Comparison of ENCODE assay signal across 28 cellular contexts in the genomic region with DNA sequence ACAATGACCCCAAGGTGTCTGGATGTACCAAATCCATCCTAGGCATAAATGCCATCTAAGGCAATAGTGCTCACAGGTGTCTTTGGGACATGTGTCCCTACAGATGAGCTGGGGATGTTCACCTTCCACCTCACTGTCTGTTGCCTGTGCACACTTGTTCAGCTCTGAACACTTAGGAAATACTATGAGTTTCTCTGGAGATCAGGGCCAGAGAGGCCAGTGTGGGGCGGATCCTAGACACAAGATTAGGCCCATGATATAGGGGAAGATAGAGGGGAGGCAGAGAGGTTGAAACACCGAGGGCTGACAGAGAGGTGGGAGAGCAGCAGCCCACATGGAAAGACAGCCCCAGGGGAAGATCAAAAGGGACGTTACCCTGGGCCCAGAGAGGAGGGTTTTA. TPM values are rescaled to one million over a fixed set of nuclear protein-coding genes. Genes with fewer than 3 reads are reported as not detected.
DNase-seq lines count a peak whose midpoint lies in the region; ATAC-seq, FAIRE-seq and TF ChIP-seq lines count a peak whose summit lies in the region.
"Had no signal": no experiment of that assay in that cellular context is flagged by ENCODE, and none has a peak within 500 bp of the region (broad histone marks: within the 10 kb centered on the region; RNA-seq: fewer than 3 reads in every experiment).

No MANE protein-coding gene starts in this region.

- H3K4me3 Mint-ChIP-seq in neural crest cell = no peak overlapping the region
- H3K4me3 Mint-ChIP-seq: activated CD4-positive, alpha-beta T cell treated with anti-CD3 and anti-CD28 coated beads, Interleukin-2, amount 10 ng/mL, durations not matched to agents 7 days and 5 days; activated naive CD4-positive, alpha-beta T cell treated with anti-CD3 and anti-CD28 coated beads for 36 hours; CD8-positive, alpha-beta memory T cell; dendritic cell treated with granulocyte-macrophage colony-stimulating factor and Interleukin-4, amounts not matched to agents 40 ng/mL and 50 ng/mL, for 4 days; immature natural killer cell had no signal

- H3K27me3 Mint-ChIP-seq in neural crest cell (ENCODE audit: low read depth) = no peaks in the 10 kb centered on the region

- CTCF ChIA-PET in SK-N-SH (lab: Yijun Ruan, JAX) = interaction anchor here (0.6 to 4.3 kb wide), 6 partner anchors 9 to 493 kb away, joined by 3 to 39 read pairs (median 4); no protein-coding TSS in a partner anchor

- no peaks in the 10 kb centered on the region for H3F3A ChIP-seq in SK-N-SH (replicated peaks; ENCODE audit: insufficient read depth)

- DNase-seq in SK-N-SH = no peak
- no peak for DNase-seq in epithelial cell of prostate (ENCODE audit: low read depth, low spot score)
- DNase-seq in neural crest cell (ENCODE audit: low read depth, low spot score) = no peak
- DNase-seq in NCI-H2081 treated with DMSO at 0.1 percent for 48 hours (lab: John Stamatoyannopoulos, UW) = no peak
- no peak for DNase-seq in superior temporal gyrus (ENCODE audit: extremely low spot score)
- no peak for DNase-seq in frontal cortex (ENCODE audit: low spot score in 2 of 2)
- DNase-seq: activated CD4-positive, alpha-beta T cell treated with anti-CD3 and anti-CD28 coated beads, Interleukin-2, amount 10 ng/mL, durations not matched to agents 7 days and 5 days; activated naive CD4-positive, alpha-beta T cell treated with anti-CD3 and anti-CD28 coated beads for 36 hours; CD8-positive, alpha-beta memory T cell; H7; immature natural killer cell; NCI-H1105 treated with DMSO at 0.1 percent for 48 hours; NCI-H2171; NCI-H774; Peyer's patch; retina; stimulated activated CD4-positive, alpha-beta T cell treated with anti-CD3 and anti-CD28 coated beads, Interleukin-2, amount 100 ng/mL, for 24 hours had no signal

- peak overlapping the region; percentile 71 for H3K27ac Mint-ChIP-seq in neural crest cell (ENCODE audit: unreplicated experiment)
- H3K27ac Mint-ChIP-seq: activated CD4-positive, alpha-beta T cell treated with anti-CD3 and anti-CD28 coated beads, Interleukin-2, amount 10 ng/mL, durations not matched to agents 7 days and 5 days; activated naive CD4-positive, alpha-beta T cell treated with anti-CD3 and anti-CD28 coated beads for 36 hours; dendritic cell treated with granulocyte-macrophage colony-stimulating factor and Interleukin-4, amounts not matched to agents 40 ng/mL and 50 ng/mL, for 4 days; immature natural killer cell had no signal

- no peak for FAIRE-seq in frontal cortex (lab: Jason Lieb, UNC)
- FAIRE-seq: TTC549 had no signal

- no peaks in the 10 kb centered on the region for H3K36me3 Mint-ChIP-seq in neural crest cell (ENCODE audit: low read depth)
- H3K36me3 Mint-ChIP-seq: CD8-positive, alpha-beta memory T cell; immature natural killer cell had no signal

- H3K9me3 Mint-ChIP-seq in neural crest cell = peaks cover 3% of the 10 kb centered on the region
- H3K9me3 Mint-ChIP-seq: activated CD4-positive, alpha-beta T cell treated with anti-CD3 and anti-CD28 coated beads, Interleukin-2, amount 10 ng/mL, durations not matched to agents 7 days and 5 days; activated naive CD4-positive, alpha-beta T cell treated with anti-CD3 and anti-CD28 coated beads for 36 hours; CD8-positive, alpha-beta memory T cell; dendritic cell treated with granulocyte-macrophage colony-stimulating factor and Interleukin-4, amounts not matched to agents 40 ng/mL and 50 ng/mL, for 4 days; immature natural killer cell had no signal

- TF ChIP-seq CTCF in SK-N-SH (IDR thresholded peaks at IDR 0.05) (no peak), neural crest cell (conservative IDR thresholded peaks at IDR 0.05) (no peak)

- WGBS in SK-N-SH (ENCODE audit: low lambda C conversion rate) = 18% methylated on average over 3 of the region's 3 CpGs

- no peaks in the 10 kb centered on the region for H4K20me1 ChIP-seq in SK-N-SH (ENCODE audit: insufficient read depth)

- ATAC-seq in SK-N-SH treated with all-trans-retinoic acid at 6 μM for 48 hours = no peak; the same call in 1 of the 3 replicates
- ATAC-seq in GM21381 (IDR thresholded peaks at IDR 0.05; ENCODE audit: unreplicated experiment) = no peak

- peak overlapping the region; percentile 2; the same call in 1 of the 2 replicates for H2AFZ ChIP-seq in SK-N-SH (ENCODE audit: low read depth)

- no peaks in the 10 kb centered on the region for H3K9me2 ChIP-seq in SK-N-SH

- TF ChIP-seq RAD21 in SK-N-SH (IDR thresholded peaks at IDR 0.05; ENCODE audit: low read length) = no peak

- H3K4me3 ChIP-seq in SK-N-SH (ENCODE audit: low read depth in 2 of 2, low read length in 1 of 2) = no peak overlapping the region
- H3K4me3 ChIP-seq: ascending aorta, esophagus muscularis mucosa, lung, Peyer's patch had no signal

- TF ChIP-seq EP300 in SK-N-SH (IDR thresholded peaks at IDR 0.05; ENCODE audit: borderline replicate concordance in 1 of 2, low read depth in 1 of 2, low read length in 1 of 2) = no peak

- no peak overlapping the region; the same call in 1 of the 2 replicates for H3K4me2 ChIP-seq in SK-N-SH
- H3K4me2 ChIP-seq: KMS-11 had no signal

- H3K27me3 ChIP-seq in SK-N-SH (ENCODE audit: insufficient read depth) = no peaks in the 10 kb centered on the region
- H3K27me3 ChIP-seq: ascending aorta, Peyer's patch had no signal

- H3K36me3 ChIP-seq in SK-N-SH (replicated peaks in 1 of 2; ENCODE audit: control insufficient read depth in 1 of 2, insufficient read depth in 2 of 2, low read length in 1 of 2) = no peaks in the 10 kb centered on the region
- H3K36me3 ChIP-seq: ascending aorta, esophagus muscularis mucosa, Peyer's patch had no signal

- H3K4me1 ChIP-seq in SK-N-SH (ENCODE audit: control insufficient read depth in 1 of 2, insufficient read depth in 2 of 2, low read depth in 1 of 2, low read length in 1 of 2) = peaks cover 6 to 10% of the 10 kb centered on the region in 2 experiments; a peak in 2 of 4 replicates
- H3K4me1 ChIP-seq: ascending aorta had no signal

- POLR2A ChIA-PET in SK-N-SH (lab: Yijun Ruan, JAX) = no interaction called here

- 0 out of 2 replicates have a peak overlapping the region, but pooled peaks have one; percentile 26 for H3K9ac ChIP-seq in SK-N-SH
- H3K9ac ChIP-seq: KMS-11 had no signal

- H3K9me3 ChIP-seq in SK-N-SH = no peaks in the 10 kb centered on the region
- H3K9me3 ChIP-seq: ascending aorta, esophagus muscularis mucosa, Peyer's patch had no signal

- H3K4me1 Mint-ChIP-seq in neural crest cell = peaks cover 18% of the 10 kb centered on the region
- H3K4me1 Mint-ChIP-seq: activated CD4-positive, alpha-beta T cell treated with anti-CD3 and anti-CD28 coated beads, Interleukin-2, amount 10 ng/mL, durations not matched to agents 7 days and 5 days; immature natural killer cell had no signal

- peak overlapping the region; percentile 33 to 72; a peak in 2 of 4 replicates for H3K27ac ChIP-seq in SK-N-SH (ENCODE audit: low read depth in 2 of 2, low read length in 1 of 2)
- H3K27ac ChIP-seq in epithelial cell of prostate = peak overlapping the region; percentile 98
- H3K27ac ChIP-seq: ascending aorta, esophagus muscularis mucosa, KMS-11 had no signal

- H3K79me2 ChIP-seq in SK-N-SH (ENCODE audit: insufficient read depth) = no peaks in the 10 kb centered on the region

TF ChIP-seq in SK-N-SH, 30 proteins besides CTCF, POLR2A, EP300 and RAD21 (continues in another document):
- TF ChIP-seq TAF1 (IDR thresholded peaks at IDR 0.05; ENCODE audit: borderline replicate concordance, low read depth, low read length) (no peak), YY1 (IDR thresholded peaks at IDR 0.05; ENCODE audit: low read depth) (no peak)

TF ChIP-seq in SK-N-SH treated with all-trans-retinoic acid at 6 μM for 48 hours, 23 proteins besides CTCF, POLR2A, EP300 and RAD21:
- no peak for TF ChIP-seq GLIS3 (CRISPR knock-in tag; IDR thresholded peaks at IDR 0.05)
- TF ChIP-seq ZFP3 (CRISPR knock-in tag; IDR thresholded peaks at IDR 0.05) = no peak
- TF ChIP-seq ZC3H10 (CRISPR knock-in tag; IDR thresholded peaks at IDR 0.05) = no peak
- no peak for TF ChIP-seq PPARA (CRISPR knock-in tag; IDR thresholded peaks at IDR 0.05; ENCODE audit: borderline replicate concordance)
- TF ChIP-seq ZNF70 (CRISPR knock-in tag; IDR thresholded peaks at IDR 0.05) = no peak
- TF ChIP-seq ESRRG (CRISPR knock-in tag; IDR thresholded peaks at IDR 0.05) = no peak
- TF ChIP-seq, protein P1, sequence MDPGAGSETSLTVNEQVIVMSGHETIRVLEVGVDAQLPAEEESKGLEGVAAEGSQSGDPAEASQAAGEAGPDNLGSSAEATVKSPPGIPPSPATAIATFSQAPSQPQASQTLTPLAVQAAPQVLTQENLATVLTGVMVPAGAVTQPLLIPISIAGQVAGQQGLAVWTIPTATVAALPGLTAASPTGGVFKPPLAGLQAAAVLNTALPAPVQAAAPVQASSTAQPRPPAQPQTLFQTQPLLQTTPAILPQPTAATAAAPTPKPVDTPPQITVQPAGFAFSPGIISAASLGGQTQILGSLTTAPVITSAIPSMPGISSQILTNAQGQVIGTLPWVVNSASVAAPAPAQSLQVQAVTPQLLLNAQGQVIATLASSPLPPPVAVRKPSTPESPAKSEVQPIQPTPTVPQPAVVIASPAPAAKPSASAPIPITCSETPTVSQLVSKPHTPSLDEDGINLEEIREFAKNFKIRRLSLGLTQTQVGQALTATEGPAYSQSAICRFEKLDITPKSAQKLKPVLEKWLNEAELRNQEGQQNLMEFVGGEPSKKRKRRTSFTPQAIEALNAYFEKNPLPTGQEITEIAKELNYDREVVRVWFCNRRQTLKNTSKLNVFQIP (CRISPR knock-in tag; IDR thresholded peaks at IDR 0.05; ENCODE audit: borderline replicate concordance, low read depth) = no peak

RNA-seq across cellular contexts. Expression of a gene that starts 25.6 kb away (rescaled TPM):
- polyA plus RNA-seq in SK-N-SH (2012; rRNA removed) = 0.02 TPM in 1 of 2 replicates, not detected in the other
- 0.01 TPM in 1 of 2 replicates, not detected in the other for polyA plus RNA-seq in SK-N-SH (2012; cell fraction: cytosol; rRNA removed)
- polyA plus RNA-seq in SK-N-SH (2012; cell fraction: nucleus; rRNA removed) = 0.02 TPM in 2 replicates
- 0.30 and 0.37 TPM in 2 replicates for total RNA-seq in neural crest cell
- total RNA-seq in frontal cortex = not detected
- total RNA-seq: activated CD4-positive, alpha-beta T cell treated with anti-CD3 and anti-CD28 coated beads, Interleukin-2, amount 10 ng/mL, durations not matched to agents 7 days and 5 days; activated naive CD4-positive, alpha-beta T cell treated with anti-CD3 and anti-CD28 coated beads for 36 hours; ascending aorta; CD8-positive, alpha-beta memory T cell had no signal
- polyA plus RNA-seq: CD8-positive, alpha-beta memory T cell had no signal

RNA-seq across cellular contexts. Expression of a gene that starts 36.7 kb away (rescaled TPM):
- polyA plus RNA-seq in SK-N-SH (2012; rRNA removed) = not detected in 2 replicates
- not detected in 2 replicates for polyA plus RNA-seq in SK-N-SH (2012; cell fraction: cytosol; rRNA removed)
- not detected in 2 replicates for polyA plus RNA-seq in SK-N-SH (2012; cell fraction: nucleus; rRNA removed)
- total RNA-seq in neural crest cell = not detected in 2 replicates
- not detected for total RNA-seq in frontal cortex
- total RNA-seq: A172; activated CD4-positive, alpha-beta T cell treated with anti-CD3 and anti-CD28 coated beads, Interleukin-2, amount 10 ng/mL, durations not matched to agents 7 days and 5 days; activated naive CD4-positive, alpha-beta T cell treated with anti-CD3 and anti-CD28 coated beads for 36 hours; ascending aorta; CD8-positive, alpha-beta memory T cell; Daoy; esophagus muscularis mucosa; H7; subcutaneous adipose tissue had no signal
- polyA plus RNA-seq: CD8-positive, alpha-beta memory T cell; immature natural killer cell had no signal

RNA-seq across cellular contexts. Expression of a gene that starts 44.1 kb away (rescaled TPM):
- 0.79 and 0.91 TPM in 2 replicates for polyA plus RNA-seq in SK-N-SH (2012; rRNA removed)
- 1.1 TPM in 2 replicates for polyA plus RNA-seq in SK-N-SH (2012; cell fraction: cytosol; rRNA removed)
- polyA plus RNA-seq in SK-N-SH (2012; cell fraction: nucleus; rRNA removed) = 1.4 and 2.5 TPM in 2 replicates
- total RNA-seq in neural crest cell (15.2 and 16.6 TPM in 2 replicates), frontal cortex (20.8 TPM)

RNA-seq across cellular contexts. Expression of a gene that starts 46.2 kb away (rescaled TPM):
- polyA plus RNA-seq in SK-N-SH (2012; rRNA removed) = 1.8 and 2.8 TPM in 2 replicates
- 2.0 and 2.1 TPM in 2 replicates for polyA plus RNA-seq in SK-N-SH (2012; cell fraction: cytosol; rRNA removed)
- polyA plus RNA-seq in SK-N-SH (2012; cell fraction: nucleus; rRNA removed) = 4.1 and 7.9 TPM in 2 replicates
- 8.5 and 8.6 TPM in 2 replicates for total RNA-seq in neural crest cell
- 9.4 TPM for total RNA-seq in frontal cortex
